ENCODE assay signal across 13 cellular contexts in genomic region chr2:59276033-59276432, GRCh38.
DNase-seq lines count a peak whose midpoint lies in the region; ATAC-seq, FAIRE-seq and TF ChIP-seq lines count a peak whose summit lies in the region.
"Had no signal": no experiment of that assay in that cellular context is flagged by ENCODE, and none has a peak within 500 bp of the region (broad histone marks: within the 10 kb centered on the region; RNA-seq: fewer than 3 reads in every experiment).

No MANE protein-coding gene starts in this region.

- no peaks in the 10 kb centered on the region for H3K9me3 ChIP-seq in keratinocyte (ENCODE audit: control insufficient read depth, low read depth, low read length)
- H3K9me3 ChIP-seq: heart right ventricle had no signal

- FAIRE-seq in keratinocyte (lab: Jason Lieb, UNC) = no peak
- FAIRE-seq: small intestine had no signal

- H3K27me3 ChIP-seq in keratinocyte (ENCODE audit: control insufficient read depth, extremely low read depth, insufficient read depth, low read length) = no peaks in the 10 kb centered on the region

- no peak overlapping the region for H2AFZ ChIP-seq in keratinocyte (ENCODE audit: control insufficient read depth, low read length)

- no peaks in the 10 kb centered on the region for H3K4me1 ChIP-seq in keratinocyte (ENCODE audit: control insufficient read depth, extremely low read depth, insufficient read depth, low read length)
- H3K4me1 ChIP-seq: heart right ventricle had no signal

- ATAC-seq in GM21367 (IDR thresholded peaks at IDR 0.05; ENCODE audit: unreplicated experiment) = peak; percentile 65
- no peak for ATAC-seq in HG02642 (IDR thresholded peaks at IDR 0.05; ENCODE audit: poor library complexity, unreplicated experiment)
- ATAC-seq: heart right ventricle had no signal

- DNase-seq in DMS 273 (lab: John Stamatoyannopoulos, UW; ENCODE audit: unreplicated experiment) = peak; percentile 10
- no peak for DNase-seq in DMS 273 treated with DMSO at 0.1 percent for 48 hours (lab: John Stamatoyannopoulos, UW)
- DNase-seq in OCI-M1 (lab: John Stamatoyannopoulos, UW) = peak; percentile 10
- no peak for DNase-seq in keratinocyte (ENCODE audit: low read depth, low spot score)
- no peak for DNase-seq in NCI-H1417 treated with DMSO at 0.1 percent for 48 hours (lab: John Stamatoyannopoulos, UW)
- no peak for DNase-seq in OCI-M2 (lab: John Stamatoyannopoulos, UW; ENCODE audit: unreplicated experiment)
- DNase-seq: activated effector memory CD4-positive, alpha-beta T cell treated with Interleukin-2 at 50 U/mL for 16 hours; GF-D8; heart right ventricle; NCI-H1048; small intestine had no signal

- peak; percentile 24 to 39 (median 31) for TF ChIP-seq CTCF in keratinocyte (optimal IDR thresholded peaks at IDR 0.05 in 1 of 3, IDR thresholded peaks at IDR 0.05 in 1 of 3, conservative IDR thresholded peaks at IDR 0.05 in 1 of 3; ENCODE audit: extremely low read depth in 1 of 3, insufficient read depth in 2 of 3, low read length in 3 of 3)

- H3K36me3 ChIP-seq in keratinocyte (ENCODE audit: control insufficient read depth in 2 of 2, extremely low read depth in 1 of 2, insufficient read depth in 2 of 2, low read length in 2 of 2) = no peaks in the 10 kb centered on the region
- H3K36me3 ChIP-seq: heart right ventricle had no signal

- no peaks in the 10 kb centered on the region for H4K20me1 ChIP-seq in keratinocyte (ENCODE audit: control insufficient read depth, extremely low read depth, insufficient read depth, low read length)

- H3K27ac ChIP-seq in keratinocyte (ENCODE audit: control insufficient read depth, insufficient read depth, low read length) = no peak overlapping the region
- H3K27ac ChIP-seq: heart right ventricle had no signal

- no peaks in the 10 kb centered on the region for H3K9me1 ChIP-seq in keratinocyte (ENCODE audit: control insufficient read depth, extremely low read depth, insufficient read depth, low read length)

- no peaks in the 10 kb centered on the region for H3K79me2 ChIP-seq in keratinocyte (ENCODE audit: control insufficient read depth, insufficient read depth, low read length)

- dilution Hi-C loops in keratinocyte (cut with MboI; ENCODE audit: extremely low pct_ligation_motif_present, low sequenced_read_pairs) = no loop called here

- no peak overlapping the region for H3K4me3 ChIP-seq in keratinocyte (ENCODE audit: control insufficient read depth in 2 of 3, extremely low read depth in 1 of 3, insufficient read depth in 2 of 3, low read depth in 1 of 3, low read length in 3 of 3)
- H3K4me3 ChIP-seq: heart right ventricle had no signal

- H3K9ac ChIP-seq in keratinocyte (ENCODE audit: control insufficient read depth, extremely low read depth, insufficient read depth, low read length) = no peak overlapping the region

- no peak overlapping the region for H3K4me2 ChIP-seq in keratinocyte (ENCODE audit: control insufficient read depth, extremely low read depth, insufficient read depth, low read depth, low read length)

Comparison
In these comparisons a context has a peak if more than half of its experiments do, and no peak if none do; other contexts are left out.
1. DNase-seq: peak in DMS 273 (single experiment) and OCI-M1 (single experiment); none in DMS 273 treated with DMSO at 0.1 percent for 48 hours (single experiment), keratinocyte (single experiment), NCI-H1417 treated with DMSO at 0.1 percent for 48 hours (single experiment) and OCI-M2 (single experiment).